In the genomic region with DNA sequence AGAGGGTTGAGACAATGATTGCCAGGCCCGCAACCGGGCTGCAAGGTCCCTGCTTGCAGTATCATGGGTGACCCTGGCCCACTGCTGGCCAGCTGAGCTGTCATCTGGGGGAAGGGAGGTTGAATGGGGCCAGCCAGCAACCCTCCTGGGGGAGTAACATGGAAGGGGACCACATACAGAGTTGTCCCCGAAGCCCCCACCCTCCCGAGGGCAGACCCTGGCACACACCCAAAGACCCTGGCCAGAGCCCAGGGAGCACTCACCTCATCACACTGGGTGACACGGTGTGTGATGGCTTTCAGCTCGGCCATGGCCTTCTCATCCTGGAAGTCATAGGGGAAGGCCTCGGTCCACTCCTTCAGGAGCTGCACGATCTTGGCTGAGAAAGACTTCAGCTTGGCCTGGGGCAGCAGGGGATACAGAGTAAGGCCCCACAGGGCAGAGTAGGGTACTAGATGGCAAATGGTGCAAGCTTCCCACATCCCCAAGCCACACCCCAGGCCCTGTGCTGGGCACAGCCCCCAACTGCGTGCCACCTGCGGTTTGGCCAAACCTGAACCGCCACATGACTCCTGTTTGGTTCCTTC, we compare ENCODE assay signal across 11 cellular contexts.
DNase-seq lines count a peak whose midpoint lies in the region; ATAC-seq, FAIRE-seq and TF ChIP-seq lines count a peak whose summit lies in the region.
"Had no signal": no experiment of that assay in that cellular context is flagged by ENCODE, and none has a peak within 500 bp of the region (broad histone marks: within the 10 kb centered on the region; RNA-seq: fewer than 3 reads in every experiment).

No MANE protein-coding gene starts in this region.

- no peaks in the 10 kb centered on the region for H3K4me1 Mint-ChIP-seq in activated T-helper 17 cell treated with anti-CD3 and anti-CD28 coated beads, Interleukin-2, amount 50 U/mL, for 72 hours

- H3K36me3 ChIP-seq in kidney (ENCODE audit: control insufficient read depth in 1 of 2, insufficient read depth in 2 of 2, low read length in 2 of 2): no peaks in the 10 kb centered on the region
- no peaks in the 10 kb centered on the region for H3K36me3 ChIP-seq in thoracic aorta

- no peak for FAIRE-seq in kidney (lab: Jason Lieb, UNC)
- FAIRE-seq: endometrium, GM12878, H54 had no signal

- no peaks in the 10 kb centered on the region for H3K9me3 Mint-ChIP-seq in activated T-helper 17 cell treated with anti-CD3 and anti-CD28 coated beads, Interleukin-2, amount 50 U/mL, for 72 hours

- TF ChIP-seq CTCF in kidney (IDR thresholded peaks at IDR 0.05; ENCODE audit: borderline replicate concordance, extremely low read depth, insufficient read depth): no peak
- no peak for TF ChIP-seq CTCF in thoracic aorta (IDR thresholded peaks at IDR 0.05)

- no peak overlapping the region for H3K9ac ChIP-seq in kidney (ENCODE audit: low read length in 2 of 2)

- DNase-seq in activated effector memory CD4-positive, alpha-beta T cell treated with anti-CD3 and anti-CD28 coated beads, Interleukin-2, amount 50 U/mL, for 16 hours: peak; percentile 57
- no peak for DNase-seq in activated effector memory CD4-positive, alpha-beta T cell treated with Interleukin-2 at 50 U/mL for 16 hours
- DNase-seq in kidney (peak; percentile 53), thoracic aorta (ENCODE audit: low spot score) (no peak), cerebellum (ENCODE audit: low spot score) (no peak), NCI-H82 treated with DMSO at 0.1 percent for 48 hours (lab: John Stamatoyannopoulos, UW; ENCODE audit: unreplicated experiment) (no peak), NK-92 (lab: John Stamatoyannopoulos, UW; ENCODE audit: unreplicated experiment) (no peak)

- no peaks in the 10 kb centered on the region for H3K36me3 Mint-ChIP-seq in activated T-helper 17 cell treated with anti-CD3 and anti-CD28 coated beads, Interleukin-2, amount 50 U/mL, for 72 hours (ENCODE audit: low read depth)

- no peak for ATAC-seq in activated T-helper 17 cell treated with anti-CD3 and anti-CD28 coated beads, Interleukin-2, amount 50 U/mL, for 72 hours (replicated peaks)
- ATAC-seq in thoracic aorta (ENCODE audit: insufficient number of reproducible peaks, low FRiP score, low read depth): no peak

- H3K27ac ChIP-seq in kidney (ENCODE audit: low read depth in 2 of 2, low read length in 2 of 2): no peak overlapping the region
- no peak overlapping the region for H3K27ac ChIP-seq in thoracic aorta

- H3K4me1 ChIP-seq in kidney (ENCODE audit: control insufficient read depth in 1 of 2, insufficient read depth in 1 of 2, low read depth in 1 of 2, low read length in 2 of 2) (peaks cover 3 to 5% of the 10 kb centered on the region in 2 donors), thoracic aorta (ENCODE audit: control insufficient read depth in 1 of 2, low read depth in 2 of 2) (peaks cover 0 to 9% of the 10 kb centered on the region in 2 donors)

- no peak overlapping the region for H3K27ac Mint-ChIP-seq in activated T-helper 17 cell treated with anti-CD3 and anti-CD28 coated beads, Interleukin-2, amount 50 U/mL, for 72 hours

- H3K27me3 ChIP-seq in thoracic aorta (replicated peaks; ENCODE audit: insufficient read depth): no peaks in the 10 kb centered on the region

- intact Hi-C loops in kidney (cut with DNase I): no loop called here

- peak overlapping the region; percentile 67 for H3K4me3 Mint-ChIP-seq in activated T-helper 17 cell treated with anti-CD3 and anti-CD28 coated beads, Interleukin-2, amount 50 U/mL, for 72 hours

- H3K27me3 Mint-ChIP-seq in activated T-helper 17 cell treated with anti-CD3 and anti-CD28 coated beads, Interleukin-2, amount 50 U/mL, for 72 hours: no peaks in the 10 kb centered on the region

- H3K4me3 ChIP-seq in kidney (ENCODE audit: low read length in 2 of 2): no peak overlapping the region
- H3K4me3 ChIP-seq in thoracic aorta: peak overlapping the region; percentile 69

- H3K9me3 ChIP-seq in kidney (ENCODE audit: control insufficient read depth in 1 of 2, low read length in 2 of 2) (no peaks in the 10 kb centered on the region), thoracic aorta (no peaks in the 10 kb centered on the region)

Comparison
In these comparisons a context has a peak if more than half of its experiments do, and no peak if none do; other contexts are left out.
1. DNase-seq: peak in activated effector memory CD4-positive, alpha-beta T cell treated with anti-CD3 and anti-CD28 coated beads, Interleukin-2, amount 50 U/mL, for 16 hours (single experiment) and kidney (single experiment); none in activated effector memory CD4-positive, alpha-beta T cell treated with Interleukin-2 at 50 U/mL for 16 hours (single experiment), thoracic aorta (single experiment), cerebellum (single experiment), NCI-H82 treated with DMSO at 0.1 percent for 48 hours (single experiment) and NK-92 (single experiment).